ENCODE assay signal across 8 cellular contexts in genomic region chr7:2477447-2478386, GRCh38. TPM values are rescaled to one million over a fixed set of nuclear protein-coding genes. Genes with fewer than 3 reads are reported as not detected.
DNase-seq lines count a peak whose midpoint lies in the region; ATAC-seq, FAIRE-seq and TF ChIP-seq lines count a peak whose summit lies in the region.

No MANE protein-coding gene starts in this region.

- H3K9me3 ChIP-seq in endothelial cell of umbilical vein (replicated peaks; ENCODE audit: control insufficient read depth, insufficient read depth, low read length): no peaks in the 10 kb centered on the region
- peaks cover 0 to 2% (median 0%) of the 10 kb centered on the region in 3 experiments for H3K9me3 ChIP-seq in naive thymus-derived CD4-positive, alpha-beta T cell (ENCODE audit: control insufficient read depth in 2 of 3, low read length in 3 of 3)

- H4K20me1 ChIP-seq in endothelial cell of umbilical vein (replicated peaks; ENCODE audit: control insufficient read depth, extremely low read depth, insufficient read depth, low read length): no peaks in the 10 kb centered on the region

- H3K9me1 ChIP-seq in endothelial cell of umbilical vein (replicated peaks; ENCODE audit: control insufficient read depth, extremely low read depth, insufficient read depth, low read length): no peaks in the 10 kb centered on the region

- peaks cover 0 to 4% of the 10 kb centered on the region in 2 experiments for H3K27me3 ChIP-seq in endothelial cell of umbilical vein (ENCODE audit: control insufficient read depth in 2 of 2, insufficient read depth in 2 of 2, low read length in 2 of 2)
- H3K27me3 ChIP-seq in naive thymus-derived CD4-positive, alpha-beta T cell (ENCODE audit: control insufficient read depth in 2 of 2, insufficient read depth in 2 of 2, low read length in 2 of 2): no peaks in the 10 kb centered on the region

- peak overlapping the region in 1 of 10 donors; percentile 38 for H3K4me3 Mint-ChIP-seq in naive thymus-derived CD4-positive, alpha-beta T cell
- peak overlapping the region in 1 of 2 donors; percentile 52 for H3K4me3 Mint-ChIP-seq in stimulated activated naive CD8-positive, alpha-beta T cell treated with anti-CD3 and anti-CD28 coated beads, Interleukin-15, amount 100 ng/mL, for 72 hours

- no peak overlapping the region for H3K27ac ChIP-seq in endothelial cell of umbilical vein (ENCODE audit: insufficient read depth, low read depth, low read length)
- H3K27ac ChIP-seq in naive thymus-derived CD4-positive, alpha-beta T cell (ENCODE audit: low read depth, low read length): no peak overlapping the region

- BruUV-seq in endothelial cell of umbilical vein (replicated peaks; lab: Mats Ljungman, UMichigan): no TSS peak

- H2AFZ ChIP-seq in endothelial cell of umbilical vein (ENCODE audit: low read depth, low read length): peak overlapping the region; percentile 78

- H3K9me3 Mint-ChIP-seq in naive thymus-derived CD4-positive, alpha-beta T cell: peaks cover 0 to 3% (median 0%) of the 10 kb centered on the region in 11 donors
- peaks cover 2 to 3% of the 10 kb centered on the region in 2 donors for H3K9me3 Mint-ChIP-seq in stimulated activated naive CD8-positive, alpha-beta T cell treated with anti-CD3 and anti-CD28 coated beads, Interleukin-15, amount 100 ng/mL, for 72 hours

- dilution Hi-C loops in endothelial cell of umbilical vein (cut with MboI; ENCODE audit: extremely low pct_ligation_motif_present, low sequenced_read_pairs): no loop called here

- FAIRE-seq in endothelial cell of umbilical vein (lab: Jason Lieb, UNC): peak; percentile 80

- no peak overlapping the region for H3K4me3 ChIP-seq in endothelial cell of umbilical vein (replicated peaks in 1 of 3; ENCODE audit: insufficient read depth in 1 of 3, low read depth in 1 of 3, low read length in 3 of 3)
- H3K4me3 ChIP-seq in naive thymus-derived CD4-positive, alpha-beta T cell (ENCODE audit: low read length): no peak overlapping the region

- no peak for TF ChIP-seq POLR2A in endothelial cell of umbilical vein (IDR thresholded peaks at IDR 0.05; ENCODE audit: low read depth, low read length)

- POLR2A ChIA-PET in endothelial cell of umbilical vein (lab: Charles Lee): no interaction called here
- POLR2A ChIA-PET in naive thymus-derived CD4-positive, alpha-beta T cell (lab: Charles Lee): interaction anchor here (0.9 kb wide), 1 partner anchor 52 kb away, joined by 3 read pairs; no protein-coding TSS in a partner anchor

- H3K36me3 ChIP-seq in endothelial cell of umbilical vein (ENCODE audit: control insufficient read depth in 2 of 2, extremely low read depth in 1 of 2, insufficient read depth in 2 of 2, low read length in 2 of 2): no peaks in the 10 kb centered on the region
- H3K36me3 ChIP-seq in naive thymus-derived CD4-positive, alpha-beta T cell (ENCODE audit: control insufficient read depth in 2 of 3, insufficient read depth in 3 of 3, low read length in 3 of 3): no peaks in the 10 kb centered on the region

- peak; percentile 81 to 95 for TF ChIP-seq CTCF in endothelial cell of umbilical vein (IDR thresholded peaks at IDR 0.05; ENCODE audit: extremely low read depth in 1 of 2, insufficient read depth in 1 of 2, low read depth in 1 of 2, low read length in 2 of 2)

- no peak overlapping the region for H3K4me2 ChIP-seq in endothelial cell of umbilical vein (ENCODE audit: insufficient read depth, low read length)

- peak; percentile 61 for ATAC-seq in GM21825 (IDR thresholded peaks at IDR 0.05; ENCODE audit: unreplicated experiment)
- peak; percentile 94 for ATAC-seq in naive thymus-derived CD4-positive, alpha-beta T cell
- peak; percentile 94 for ATAC-seq in stimulated activated naive CD8-positive, alpha-beta T cell treated with anti-CD3 and anti-CD28 coated beads, Interleukin-15, amount 100 ng/mL, for 72 hours

- H3K4me1 ChIP-seq in endothelial cell of umbilical vein (ENCODE audit: control insufficient read depth, extremely low read depth, insufficient read depth, low read length): no peaks in the 10 kb centered on the region
- peaks cover 7 to 13% of the 10 kb centered on the region in 2 donors for H3K4me1 ChIP-seq in naive thymus-derived CD4-positive, alpha-beta T cell (ENCODE audit: control insufficient read depth in 2 of 2, insufficient read depth in 2 of 2, low read length in 2 of 2)

- peaks cover 0 to 10% (median 0%) of the 10 kb centered on the region in 7 donors for H3K4me1 Mint-ChIP-seq in naive thymus-derived CD4-positive, alpha-beta T cell
- H3K4me1 Mint-ChIP-seq in stimulated activated naive CD8-positive, alpha-beta T cell treated with anti-CD3 and anti-CD28 coated beads, Interleukin-15, amount 100 ng/mL, for 72 hours: peaks cover 22% of the 10 kb centered on the region

- DNase-seq in CD1c-positive myeloid dendritic cell (ENCODE audit: extremely low spot score) (peak; percentile 86), NCI-H82 treated with DMSO at 0.1 percent for 48 hours (lab: John Stamatoyannopoulos, UW; ENCODE audit: unreplicated experiment) (peak; percentile 18), endothelial cell of umbilical vein (ENCODE audit: low read depth, low spot score) (peak; percentile 53), NCI-H345 treated with DMSO at 0.1 percent for 48 hours (lab: John Stamatoyannopoulos, UW; ENCODE audit: unreplicated experiment) (no peak)
- DNase-seq in activated CD8-positive, alpha-beta memory T cell treated with anti-CD3 and anti-CD28 coated beads, Interleukin-2, amount 50 U/mL, for 1 hour (ENCODE audit: extremely low read depth): peak; percentile 16
- DNase-seq in naive thymus-derived CD4-positive, alpha-beta T cell: peak; percentile 30 to 75 (median 61)
- peak; percentile 72 to 81 for DNase-seq in stimulated activated naive CD8-positive, alpha-beta T cell treated with anti-CD3 and anti-CD28 coated beads, Interleukin-15, amount 100 ng/mL, for 72 hours

- no peak overlapping the region for H3K9ac ChIP-seq in endothelial cell of umbilical vein (replicated peaks; ENCODE audit: extremely low read depth, insufficient read depth, low read length)

- H3K27ac Mint-ChIP-seq in naive thymus-derived CD4-positive, alpha-beta T cell: peak overlapping the region in 1 of 9 donors; percentile 33
- no peak overlapping the region for H3K27ac Mint-ChIP-seq in stimulated activated naive CD8-positive, alpha-beta T cell treated with anti-CD3 and anti-CD28 coated beads, Interleukin-15, amount 100 ng/mL, for 72 hours

- CTCF ChIA-PET in endothelial cell of umbilical vein (lab: Charles Lee): interaction anchor here (0.5 to 3.1 kb wide), 11 partner anchors 9 to 204 kb away, joined by 3 to 12 read pairs (median 3); no protein-coding TSS in a partner anchor
- CTCF ChIA-PET in naive thymus-derived CD4-positive, alpha-beta T cell (lab: Charles Lee): interaction anchor here (0.6 to 1.8 kb wide), 7 partner anchors 26 to 137 kb away, joined by 3 to 6 read pairs (median 3); no protein-coding TSS in a partner anchor

- H3K79me2 ChIP-seq in endothelial cell of umbilical vein (ENCODE audit: control insufficient read depth, insufficient read depth, low read length): no peaks in the 10 kb centered on the region

- intact Hi-C loops in endothelial cell of umbilical vein (cut with micrococcal nuclease): loop anchor here (1.0 to 10.0 kb wide), 5 partner anchors 43 to 204 kb away; partner anchors contain the start of genes BRAT1 and TTYH3
- intact Hi-C loops in naive thymus-derived CD4-positive, alpha-beta T cell (cut with micrococcal nuclease): loop anchor here (1.0 to 5.0 kb wide), 6 partner anchors 32 to 232 kb away; partner anchors contain the start of genes BRAT1 (in 1 of the 2), IQCE (in 1 of the 2) and LFNG (in 1 of the 2)

- H3K36me3 Mint-ChIP-seq in naive thymus-derived CD4-positive, alpha-beta T cell: no peaks in the 10 kb centered on the region

- peaks cover 0 to 3% (median 0%) of the 10 kb centered on the region in 5 donors for H3K27me3 Mint-ChIP-seq in naive thymus-derived CD4-positive, alpha-beta T cell
- H3K27me3 Mint-ChIP-seq in stimulated activated naive CD8-positive, alpha-beta T cell treated with anti-CD3 and anti-CD28 coated beads, Interleukin-15, amount 100 ng/mL, for 72 hours: no peaks in the 10 kb centered on the region

TF ChIP-seq in endothelial cell of umbilical vein, 7 proteins besides CTCF, POLR2A, EP300 and RAD21:
- TF ChIP-seq FOS (IDR thresholded peaks at IDR 0.05; ENCODE audit: borderline replicate concordance, insufficient read depth, low read length) (no peak), GATA2 (IDR thresholded peaks at IDR 0.05; ENCODE audit: insufficient read depth, insufficient read length, low read depth, low read length) (no peak), EZH2 (IDR thresholded peaks at IDR 0.05; ENCODE audit: borderline replicate concordance, low read depth, low read length, severe bottlenecking) (no peak), POLR2AphosphoS5 (IDR thresholded peaks at IDR 0.05; ENCODE audit: insufficient read depth, low read depth, low read length) (peak; percentile 23), MAX (IDR thresholded peaks at IDR 0.05; ENCODE audit: insufficient read depth, insufficient read length) (no peak)

RNA-seq across cellular contexts. Expression of gene GRIFIN, which starts 1.5 kb away (rescaled TPM):
- not detected in 2 replicates for total RNA-seq in endothelial cell of umbilical vein
- polyA plus RNA-seq in endothelial cell of umbilical vein: not detected in 2 replicates
- not detected in 2 replicates for polyA plus RNA-seq in endothelial cell of umbilical vein (2011; cell fraction: cytosol; rRNA removed)
- polyA plus RNA-seq in endothelial cell of umbilical vein (2011; cell fraction: nucleus; rRNA removed): not detected in 2 replicates
- not detected in 2 replicates for polyA plus RNA-seq in endothelial cell of umbilical vein (2012)
- not detected in 2 replicates for polyA minus RNA-seq in endothelial cell of umbilical vein
- polyA minus RNA-seq in endothelial cell of umbilical vein (2011; cell fraction: cytosol; rRNA and poly(A)+ RNA removed): not detected
- not detected in 2 replicates for polyA minus RNA-seq in endothelial cell of umbilical vein (2011; cell fraction: nucleus; rRNA and poly(A)+ RNA removed)
- total RNA-seq in naive thymus-derived CD4-positive, alpha-beta T cell: not detected
- not detected for polyA plus RNA-seq in naive thymus-derived CD4-positive, alpha-beta T cell

RNA-seq across cellular contexts. Expression of gene LFNG, which starts 41.9 kb away (rescaled TPM):
- total RNA-seq in endothelial cell of umbilical vein: 12.6 and 15.1 TPM in 2 replicates
- polyA plus RNA-seq in endothelial cell of umbilical vein: 13.1 and 14.8 TPM in 2 replicates
- 8.3 and 11.9 TPM in 2 replicates for polyA plus RNA-seq in endothelial cell of umbilical vein (2011; cell fraction: cytosol; rRNA removed)
- 9.8 and 11.4 TPM in 2 replicates for polyA plus RNA-seq in endothelial cell of umbilical vein (2011; cell fraction: nucleus; rRNA removed)
- 2.4 and 3.1 TPM in 2 replicates for polyA plus RNA-seq in endothelial cell of umbilical vein (2012)
- 9.5 and 10.4 TPM in 2 replicates for polyA minus RNA-seq in endothelial cell of umbilical vein
- polyA minus RNA-seq in endothelial cell of umbilical vein (2011; cell fraction: cytosol; rRNA and poly(A)+ RNA removed): 7.8 TPM
- polyA minus RNA-seq in endothelial cell of umbilical vein (2011; cell fraction: nucleus; rRNA and poly(A)+ RNA removed): 6.2 and 13.7 TPM in 2 replicates
- total RNA-seq in naive thymus-derived CD4-positive, alpha-beta T cell: 100 to 1,000 TPM; 114 to 246 (median 151) TPM
- polyA plus RNA-seq in naive thymus-derived CD4-positive, alpha-beta T cell: 1 to 10 TPM; 1.2 to 2.3 TPM
